1 cellular context compared by ENCODE assay signal in genomic region chr9:136011703-136012496, GRCh38.
TF ChIP-seq lines count a peak whose summit lies in the region.

No MANE protein-coding gene starts in this region.

TF ChIP-seq in SK-N-SH, 30 proteins besides CTCF, POLR2A, EP300 and RAD21 (continued from another document):
- TF ChIP-seq IRF3 (IDR thresholded peaks at IDR 0.05; ENCODE audit: low read depth, low read length) (no peak), TEAD4 (IDR thresholded peaks at IDR 0.05; ENCODE audit: borderline replicate concordance, insufficient read depth) (no peak), FOSL2 (IDR thresholded peaks at IDR 0.05; ENCODE audit: borderline replicate concordance, low read depth) (no peak), GABPA (IDR thresholded peaks at IDR 0.05; ENCODE audit: low read depth) (no peak), FOXM1 (IDR thresholded peaks at IDR 0.05; ENCODE audit: low read depth) (no peak), FOXJ3 (CRISPR knock-in tag; IDR thresholded peaks at IDR 0.05) (no peak), POLR2AphosphoS5 (IDR thresholded peaks at IDR 0.05; ENCODE audit: low read depth, low read length) (no peak), JUND (IDR thresholded peaks at IDR 0.05) (no peak), NFIC (IDR thresholded peaks at IDR 0.05; ENCODE audit: borderline replicate concordance) (peak; percentile 65), TAF1 (IDR thresholded peaks at IDR 0.05; ENCODE audit: borderline replicate concordance, low read depth, low read length) (no peak), CHD2 (IDR thresholded peaks at IDR 0.05; ENCODE audit: low read length, partially characterized antibody) (peak; percentile 52), USF2 (IDR thresholded peaks at IDR 0.05; ENCODE audit: borderline replicate concordance, low read depth, low read length) (no peak), MEF2A (IDR thresholded peaks at IDR 0.05; ENCODE audit: borderline replicate concordance, low read depth) (no peak), NRF1 (IDR thresholded peaks at IDR 0.05; ENCODE audit: low read depth, low read length) (no peak), RXRA (IDR thresholded peaks at IDR 0.05; ENCODE audit: borderline replicate concordance, low read depth) (no peak), USF1 (IDR thresholded peaks at IDR 0.05; ENCODE audit: borderline replicate concordance, low read depth) (no peak; the same call in 1 of the 2 replicates), MXI1 (IDR thresholded peaks at IDR 0.05; ENCODE audit: low read depth, low read length) (peak; percentile 64; the same call in 1 of the 2 replicates), TCF12 (IDR thresholded peaks at IDR 0.05) (peak; percentile 25; the same call in 1 of the 2 replicates)
- TF ChIP-seq, protein P1, sequence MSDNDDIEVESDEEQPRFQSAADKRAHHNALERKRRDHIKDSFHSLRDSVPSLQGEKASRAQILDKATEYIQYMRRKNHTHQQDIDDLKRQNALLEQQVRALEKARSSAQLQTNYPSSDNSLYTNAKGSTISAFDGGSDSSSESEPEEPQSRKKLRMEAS (IDR thresholded peaks at IDR 0.05; ENCODE audit: low read depth): no peak
